In the genomic region with DNA sequence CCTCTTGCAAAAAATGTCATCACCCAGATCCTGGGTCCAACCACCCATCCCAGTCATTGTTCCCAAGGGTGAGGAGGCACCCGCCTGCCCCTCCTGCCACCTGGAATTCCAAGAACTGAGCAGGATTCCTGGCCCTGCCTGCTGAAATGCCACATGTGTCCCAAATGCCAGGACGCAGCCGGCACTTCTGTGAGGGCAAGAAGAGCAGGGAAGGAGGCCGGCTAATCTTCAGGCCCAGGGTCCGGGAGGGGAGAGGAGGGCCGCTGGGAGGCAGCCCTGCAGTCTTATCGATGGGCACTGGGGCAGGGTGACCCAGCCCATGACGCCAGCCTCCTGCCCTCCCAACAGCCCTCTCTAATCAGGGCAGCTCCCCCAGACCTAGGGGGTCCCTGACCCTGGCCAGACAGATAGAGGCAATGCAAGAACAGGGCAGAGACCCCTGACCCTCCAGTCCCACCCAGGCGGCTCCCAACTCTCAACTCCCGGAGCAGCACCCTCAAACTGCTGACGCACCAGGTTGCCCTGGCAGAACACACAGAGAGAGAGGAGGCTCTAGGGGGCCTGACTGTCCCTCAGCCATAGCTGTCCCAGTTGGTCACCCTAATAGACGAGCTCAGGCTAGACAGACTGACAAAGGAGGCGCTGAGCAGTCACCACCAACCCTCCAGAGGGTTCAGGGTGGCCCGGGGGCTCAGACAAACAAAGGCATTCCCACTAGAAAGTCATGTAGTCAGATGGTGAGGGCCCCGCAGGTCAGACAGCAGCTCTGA, we compare ENCODE assay signal across 8 cellular contexts. TPM values are rescaled to one million over a fixed set of nuclear protein-coding genes. Genes with fewer than 3 reads are reported as not detected.
DNase-seq lines count a peak whose midpoint lies in the region; ATAC-seq and TF ChIP-seq lines count a peak whose summit lies in the region.

No MANE protein-coding gene starts in this region.

- peaks cover 34% of the 10 kb centered on the region for H3K4me1 Mint-ChIP-seq in T-helper 2 cell treated with Interferon-gamma antibody and Interleukin-4, amounts not matched to agents 5 μg/mL and 100 μg/mL, for 36 hours (ENCODE audit: low read depth)
- peaks cover 50% of the 10 kb centered on the region for H3K4me1 Mint-ChIP-seq in activated CD8-positive, alpha-beta T cell treated with anti-CD3 and anti-CD28 coated beads, Interleukin-2, amount 10 ng/mL, durations not matched to agents 7 days and 5 days (ENCODE audit: low read depth)
- H3K4me1 Mint-ChIP-seq in immature natural killer cell = peaks cover 34 to 36% of the 10 kb centered on the region in 2 donors

- H3K4me3 ChIP-seq in stomach = peak overlapping the region; percentile 92 to 99 (median 96)

- peaks cover 9% of the 10 kb centered on the region for H3K36me3 Mint-ChIP-seq in T-helper 2 cell treated with Interferon-gamma antibody and Interleukin-4, amounts not matched to agents 5 μg/mL and 100 μg/mL, for 36 hours (ENCODE audit: low read depth)
- H3K36me3 Mint-ChIP-seq in activated CD8-positive, alpha-beta T cell treated with anti-CD3 and anti-CD28 coated beads, Interleukin-2, amount 10 ng/mL, durations not matched to agents 7 days and 5 days (ENCODE audit: low read depth) = peaks cover 3% of the 10 kb centered on the region
- H3K36me3 Mint-ChIP-seq in immature natural killer cell = no peaks in the 10 kb centered on the region

- WGBS in stomach, 5 donors = 48 to 66% (median 58%) methylated on average over 10 to 15 of the region's 15 CpGs

- peak overlapping the region in 2 of 5 donors; percentile 86 to 90 for H3K27ac ChIP-seq in stomach

- peak overlapping the region; percentile 94 for H3K27ac Mint-ChIP-seq in T-helper 2 cell treated with Interferon-gamma antibody and Interleukin-4, amounts not matched to agents 5 μg/mL and 100 μg/mL, for 36 hours
- peak overlapping the region; percentile 91 for H3K27ac Mint-ChIP-seq in activated CD8-positive, alpha-beta T cell treated with anti-CD3 and anti-CD28 coated beads, Interleukin-2, amount 10 ng/mL, durations not matched to agents 7 days and 5 days
- H3K27ac Mint-ChIP-seq in immature natural killer cell = peak overlapping the region in 5 of 6 donors; percentile 73 to 91 (median 84)

- no peak for ATAC-seq in activated CD8-positive, alpha-beta T cell treated with anti-CD3 and anti-CD28 coated beads, Interleukin-2, amount 10 ng/mL, durations not matched to agents 7 days and 5 days
- no peak for ATAC-seq in GM21515 (IDR thresholded peaks at IDR 0.05; ENCODE audit: unreplicated experiment)

- no peaks in the 10 kb centered on the region for H3K27me3 ChIP-seq in stomach

- TF ChIP-seq CTCF in stomach (IDR thresholded peaks at IDR 0.05) = no peak

- TF ChIP-seq EP300 in stomach (IDR thresholded peaks at IDR 0.05) = no peak

- DNase-seq in T-helper 2 cell treated with Interferon-gamma antibody and Interleukin-4, amounts not matched to agents 5 μg/mL and 100 μg/mL, for 36 hours (ENCODE audit: low spot score) = no peak
- no peak for DNase-seq in T-helper 2 cell
- no peak for DNase-seq in activated CD8-positive, alpha-beta T cell treated with anti-CD3 and anti-CD28 coated beads, Interleukin-2, amount 10 ng/mL, durations not matched to agents 7 days and 5 days
- DNase-seq in immature natural killer cell = no peak
- DNase-seq in stomach = no peak
- DNase-seq in activated CD4-positive, CD25-positive, alpha-beta regulatory T cell treated with anti-CD3 and anti-CD28 coated beads, Interleukin-2, amount 50 U/mL, for 72 hours = no peak
- no peak for DNase-seq in kidney tubule cell (ENCODE audit: low spot score)

- TF ChIP-seq POLR2A in stomach (IDR thresholded peaks at IDR 0.05) = no peak

- CTCF ChIA-PET in activated CD8-positive, alpha-beta T cell treated with anti-CD3 and anti-CD28 coated beads, Interleukin-2, amount 10 ng/mL, durations not matched to agents 7 days and 5 days (lab: Charles Lee) = interaction anchor here (0.8 to 3.4 kb wide), 6 partner anchors 9 to 55 kb away, joined by 3 to 32 read pairs (median 4); partner anchors contain the start of genes GIPC3 and HMG20B

- H3K4me1 ChIP-seq in stomach = peaks cover 22 to 57% (median 41%) of the 10 kb centered on the region in 4 donors

- H3K4me3 Mint-ChIP-seq in T-helper 2 cell treated with Interferon-gamma antibody and Interleukin-4, amounts not matched to agents 5 μg/mL and 100 μg/mL, for 36 hours = peak overlapping the region; percentile 100
- peak overlapping the region; percentile 94 for H3K4me3 Mint-ChIP-seq in activated CD8-positive, alpha-beta T cell treated with anti-CD3 and anti-CD28 coated beads, Interleukin-2, amount 10 ng/mL, durations not matched to agents 7 days and 5 days
- peak overlapping the region; percentile 88 to 98 (median 94) for H3K4me3 Mint-ChIP-seq in immature natural killer cell

- POLR2A ChIA-PET in activated CD8-positive, alpha-beta T cell treated with anti-CD3 and anti-CD28 coated beads, Interleukin-2, amount 10 ng/mL, durations not matched to agents 7 days and 5 days (lab: Charles Lee) = interaction anchor here (0.5 to 1.5 kb wide), 4 partner anchors 10 to 691 kb away, joined by 3 to 8 read pairs (median 6); partner anchors contain the start of gene YJU2

- peaks cover 0 to 4% (median 4%) of the 10 kb centered on the region in 4 donors for H3K36me3 ChIP-seq in stomach

- no peaks in the 10 kb centered on the region for H3K9me3 Mint-ChIP-seq in T-helper 2 cell treated with Interferon-gamma antibody and Interleukin-4, amounts not matched to agents 5 μg/mL and 100 μg/mL, for 36 hours
- no peaks in the 10 kb centered on the region for H3K9me3 Mint-ChIP-seq in activated CD8-positive, alpha-beta T cell treated with anti-CD3 and anti-CD28 coated beads, Interleukin-2, amount 10 ng/mL, durations not matched to agents 7 days and 5 days (ENCODE audit: insufficient read depth)
- H3K9me3 Mint-ChIP-seq in immature natural killer cell = no peaks in the 10 kb centered on the region

- intact Hi-C loops in stomach (cut with DNase I; ENCODE audit: low total_unique reads) = no loop called here

- H3K27me3 Mint-ChIP-seq in T-helper 2 cell treated with Interferon-gamma antibody and Interleukin-4, amounts not matched to agents 5 μg/mL and 100 μg/mL, for 36 hours (ENCODE audit: low read depth) = no peaks in the 10 kb centered on the region
- no peaks in the 10 kb centered on the region for H3K27me3 Mint-ChIP-seq in activated CD8-positive, alpha-beta T cell treated with anti-CD3 and anti-CD28 coated beads, Interleukin-2, amount 10 ng/mL, durations not matched to agents 7 days and 5 days (ENCODE audit: low read depth)
- peaks cover 6 to 13% (median 6%) of the 10 kb centered on the region in 3 donors for H3K27me3 Mint-ChIP-seq in immature natural killer cell (ENCODE audit: low read depth in 3 of 3)

- no peaks in the 10 kb centered on the region for H3K9me3 ChIP-seq in stomach

RNA-seq across cellular contexts. Expression of gene MFSD12, which starts 1.5 kb away (rescaled TPM):
- total RNA-seq in activated CD8-positive, alpha-beta T cell treated with anti-CD3 and anti-CD28 coated beads, Interleukin-2, amount 10 ng/mL, durations not matched to agents 7 days and 5 days = 10 to 100 TPM; 61.0 to 63.5 TPM
- 10 to 100 TPM; 17.1 to 26.9 (median 25.6) TPM for polyA plus RNA-seq in immature natural killer cell
- 10 to 100 TPM in 4 of 5 donors, under 1 TPM in 1; 0.58 to 96.4 (median 62.5) TPM for total RNA-seq in stomach
- polyA plus RNA-seq in stomach = 10 to 100 TPM in 2 of 3 donors, 1 to 10 TPM in 1; 8.2 to 35.6 (median 34.1) TPM

RNA-seq across cellular contexts. Expression of gene TEKTIP1, which starts 16.9 kb away (rescaled TPM):
- total RNA-seq in activated CD8-positive, alpha-beta T cell treated with anti-CD3 and anti-CD28 coated beads, Interleukin-2, amount 10 ng/mL, durations not matched to agents 7 days and 5 days = 1 to 10 TPM; 8.3 to 9.4 TPM
- not detected for polyA plus RNA-seq in immature natural killer cell
- not detected for total RNA-seq in stomach
- under 1 TPM in 2 of 3 donors, not detected in 1; 0.28 to 1.00 TPM for polyA plus RNA-seq in stomach

RNA-seq across cellular contexts. Expression of gene HMG20B, which starts 16.9 kb away (rescaled TPM):
- total RNA-seq in activated CD8-positive, alpha-beta T cell treated with anti-CD3 and anti-CD28 coated beads, Interleukin-2, amount 10 ng/mL, durations not matched to agents 7 days and 5 days = 10 to 100 TPM; 45.0 to 51.2 TPM
- polyA plus RNA-seq in immature natural killer cell (10 to 100 TPM; 42.9 to 74.8 (median 60.1) TPM), stomach (100 to 1,000 TPM in 1 of 3 donors, 10 to 100 TPM in 2; 79.5 to 103 (median 80.6) TPM)
- 100 to 1,000 TPM in 3 of 5 donors, 10 to 100 TPM in 2; 39.8 to 638 (median 160) TPM for total RNA-seq in stomach

RNA-seq across cellular contexts. Expression of gene GIPC3, which starts 29.4 kb away (rescaled TPM):
- total RNA-seq in activated CD8-positive, alpha-beta T cell treated with anti-CD3 and anti-CD28 coated beads, Interleukin-2, amount 10 ng/mL, durations not matched to agents 7 days and 5 days = under 1 TPM; 0.26 to 0.31 TPM
- polyA plus RNA-seq in immature natural killer cell (under 1 TPM in 2 of 3 donors, not detected in 1; 0.04 to 0.95 TPM), stomach (1 to 10 TPM in 2 of 3 donors, under 1 TPM in 1; 0.75 to 2.0 (median 1.1) TPM)
- total RNA-seq in stomach = 1 to 10 TPM in 1 of 5 donors, not detected in 4; 2.9 TPM

RNA-seq across cellular contexts. Expression of gene FZR1, which starts 49.7 kb away (rescaled TPM):
- total RNA-seq in activated CD8-positive, alpha-beta T cell treated with anti-CD3 and anti-CD28 coated beads, Interleukin-2, amount 10 ng/mL, durations not matched to agents 7 days and 5 days = 10 to 100 TPM; 72.7 to 81.6 TPM
- polyA plus RNA-seq in immature natural killer cell (10 to 100 TPM in 1 of 3 donors, 1 to 10 TPM in 2; 6.8 to 14.2 (median 9.7) TPM), stomach (10 to 100 TPM; 10.5 to 17.2 (median 13.9) TPM)
- 100 to 1,000 TPM in 1 of 5 donors, 10 to 100 TPM in 3, 1 to 10 TPM in 1; 9.4 to 113 (median 31.9) TPM for total RNA-seq in stomach

Comparison
In these comparisons a context has a peak if more than half of its experiments do, and no peak if none do; other contexts are left out.
1. RNA of gene TEKTIP1, which starts 16.9 kb away (total RNA-seq): 8.3 to 9.4 TPM in activated CD8-positive, alpha-beta T cell treated with anti-CD3 and anti-CD28 coated beads, Interleukin-2, amount 10 ng/mL, durations not matched to agents 7 days and 5 days; not detected in stomach; every median in the first group is over 4 times any median in the second.
2. Peak in every context shown above with its lines, with median percentiles within 50 percentile points of each other: H3K27ac Mint-ChIP-seq and H3K4me3 Mint-ChIP-seq.